Comparison of ENCODE assay signal across 1 cellular context in genomic region chr5:9265391-9266287, GRCh38.
TF ChIP-seq lines count a peak whose summit lies in the region.

No MANE protein-coding gene starts in this region.

TF ChIP-seq in H1, 55 proteins besides CTCF, POLR2A, EP300 and RAD21 (continued from another document):
- TF ChIP-seq CHD7 (IDR thresholded peaks at IDR 0.05; ENCODE audit: insufficient replicate concordance, low read length), result no peak
- TF ChIP-seq NANOG (IDR thresholded peaks at IDR 0.05; ENCODE audit: insufficient read depth, low read depth, low read length, poor library complexity, severe bottlenecking), result peak; percentile 26
- peak in 1 of 2 experiments; percentile 45; a peak in 1 of 4 replicates for TF ChIP-seq HDAC2 (IDR thresholded peaks at IDR 0.05; ENCODE audit: borderline replicate concordance in 1 of 2, low read depth in 2 of 2, low read length in 2 of 2)
- peak; percentile 59; the same call in 1 of the 2 replicates for TF ChIP-seq SP1 (IDR thresholded peaks at IDR 0.05; ENCODE audit: low read depth, low read length)
- peak; percentile 41; the same call in 1 of the 2 replicates for TF ChIP-seq CEBPB (IDR thresholded peaks at IDR 0.05; ENCODE audit: low read depth, low read length)
- no peak for TF ChIP-seq TCF12 (IDR thresholded peaks at IDR 0.05; ENCODE audit: low read depth, low read length)
- no peak for TF ChIP-seq POU5F1 (IDR thresholded peaks at IDR 0.05; ENCODE audit: low read depth, low read length)
- no peak for TF ChIP-seq BCL11A (IDR thresholded peaks at IDR 0.05; ENCODE audit: low read depth in 2 of 2, low read length in 2 of 2)
- TF ChIP-seq ZNF274 (IDR thresholded peaks at IDR 0.05; ENCODE audit: borderline replicate concordance, extremely low read depth, low read length), result no peak
TF ChIP-seq in H1: peak in this region for 6.
